1 cellular context compared by ENCODE assay signal in the genomic region with DNA sequence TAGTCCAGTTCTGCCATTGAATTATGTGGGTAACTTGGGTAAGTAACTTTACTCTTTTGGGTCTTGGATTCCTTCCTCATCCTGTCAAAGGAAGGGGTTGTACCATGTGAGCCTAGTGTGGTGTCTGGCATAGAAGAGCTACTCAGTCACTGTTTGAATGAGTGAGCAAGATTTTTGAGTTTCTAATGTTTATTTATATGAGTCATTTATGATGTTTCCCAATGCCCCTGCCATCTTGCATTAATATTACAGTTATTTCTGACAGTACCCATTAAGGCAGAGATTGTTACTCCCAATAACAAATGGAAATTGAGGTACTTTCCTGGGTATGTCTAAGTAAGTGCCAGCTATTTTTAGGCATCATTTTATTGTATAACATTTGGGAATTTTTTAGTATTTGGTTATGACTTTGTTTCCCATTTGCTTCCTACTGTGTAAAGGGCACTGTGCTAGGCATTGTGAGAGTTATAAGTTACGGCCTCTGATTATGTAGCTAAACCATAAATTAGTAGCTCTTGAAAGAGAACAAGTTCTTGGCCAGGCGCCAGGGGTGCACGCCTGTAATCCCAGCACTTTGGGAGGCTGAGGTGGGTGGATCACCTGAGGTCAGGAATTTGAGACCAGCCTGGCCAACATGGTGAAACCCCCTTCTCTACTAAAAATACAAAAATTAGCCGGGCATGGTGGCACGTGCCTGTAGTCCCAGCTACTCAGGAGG.
A peak's percentile ranks its signal among the peaks of the same experiment; 100 is the strongest.
TF ChIP-seq lines count a peak whose summit lies in the region.

No MANE protein-coding gene starts in this region.

TF ChIP-seq in K562, 482 proteins besides CTCF, POLR2A, EP300 and RAD21:
- TF ChIP-seq ZNF644 (tag; IDR thresholded peaks at IDR 0.05; ENCODE audit: low read depth), result no peak
- TF ChIP-seq, protein P1, sequence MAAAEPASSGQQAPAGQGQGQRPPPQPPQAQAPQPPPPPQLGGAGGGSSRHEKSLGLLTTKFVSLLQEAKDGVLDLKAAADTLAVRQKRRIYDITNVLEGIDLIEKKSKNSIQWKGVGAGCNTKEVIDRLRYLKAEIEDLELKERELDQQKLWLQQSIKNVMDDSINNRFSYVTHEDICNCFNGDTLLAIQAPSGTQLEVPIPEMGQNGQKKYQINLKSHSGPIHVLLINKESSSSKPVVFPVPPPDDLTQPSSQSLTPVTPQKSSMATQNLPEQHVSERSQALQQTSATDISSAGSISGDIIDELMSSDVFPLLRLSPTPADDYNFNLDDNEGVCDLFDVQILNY (CRISPR knock-in tag; IDR thresholded peaks at IDR 0.05), result no peak
- TF ChIP-seq, protein P2, sequence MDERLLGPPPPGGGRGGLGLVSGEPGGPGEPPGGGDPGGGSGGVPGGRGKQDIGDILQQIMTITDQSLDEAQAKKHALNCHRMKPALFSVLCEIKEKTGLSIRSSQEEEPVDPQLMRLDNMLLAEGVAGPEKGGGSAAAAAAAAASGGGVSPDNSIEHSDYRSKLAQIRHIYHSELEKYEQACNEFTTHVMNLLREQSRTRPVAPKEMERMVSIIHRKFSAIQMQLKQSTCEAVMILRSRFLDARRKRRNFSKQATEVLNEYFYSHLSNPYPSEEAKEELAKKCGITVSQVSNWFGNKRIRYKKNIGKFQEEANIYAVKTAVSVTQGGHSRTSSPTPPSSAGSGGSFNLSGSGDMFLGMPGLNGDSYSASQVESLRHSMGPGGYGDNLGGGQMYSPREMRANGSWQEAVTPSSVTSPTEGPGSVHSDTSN (CRISPR knock-in tag; IDR thresholded peaks at IDR 0.05; ENCODE audit: low read depth), result no peak
- TF ChIP-seq, protein P2 (tag; conservative IDR thresholded peaks at IDR 0.05; ENCODE audit: low read depth), result 0 out of 2 replicates have a peak, but pooled peaks have one; percentile 15
- peak; percentile 36; the same call in 1 of the 2 replicates for TF ChIP-seq NFIX (CRISPR knock-in tag; IDR thresholded peaks at IDR 0.05; ENCODE audit: low read depth)
- TF ChIP-seq, protein P3, sequence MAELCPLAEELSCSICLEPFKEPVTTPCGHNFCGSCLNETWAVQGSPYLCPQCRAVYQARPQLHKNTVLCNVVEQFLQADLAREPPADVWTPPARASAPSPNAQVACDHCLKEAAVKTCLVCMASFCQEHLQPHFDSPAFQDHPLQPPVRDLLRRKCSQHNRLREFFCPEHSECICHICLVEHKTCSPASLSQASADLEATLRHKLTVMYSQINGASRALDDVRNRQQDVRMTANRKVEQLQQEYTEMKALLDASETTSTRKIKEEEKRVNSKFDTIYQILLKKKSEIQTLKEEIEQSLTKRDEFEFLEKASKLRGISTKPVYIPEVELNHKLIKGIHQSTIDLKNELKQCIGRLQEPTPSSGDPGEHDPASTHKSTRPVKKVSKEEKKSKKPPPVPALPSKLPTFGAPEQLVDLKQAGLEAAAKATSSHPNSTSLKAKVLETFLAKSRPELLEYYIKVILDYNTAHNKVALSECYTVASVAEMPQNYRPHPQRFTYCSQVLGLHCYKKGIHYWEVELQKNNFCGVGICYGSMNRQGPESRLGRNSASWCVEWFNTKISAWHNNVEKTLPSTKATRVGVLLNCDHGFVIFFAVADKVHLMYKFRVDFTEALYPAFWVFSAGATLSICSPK (IDR thresholded peaks at IDR 0.05; ENCODE audit: borderline replicate concordance), result no peak
- no peak for TF ChIP-seq ZHX1 (conservative IDR thresholded peaks at IDR 0.05; ENCODE audit: low read length)
- TF ChIP-seq ELK3 (CRISPR knock-in tag; IDR thresholded peaks at IDR 0.05), result no peak
- TF ChIP-seq, protein P4, sequence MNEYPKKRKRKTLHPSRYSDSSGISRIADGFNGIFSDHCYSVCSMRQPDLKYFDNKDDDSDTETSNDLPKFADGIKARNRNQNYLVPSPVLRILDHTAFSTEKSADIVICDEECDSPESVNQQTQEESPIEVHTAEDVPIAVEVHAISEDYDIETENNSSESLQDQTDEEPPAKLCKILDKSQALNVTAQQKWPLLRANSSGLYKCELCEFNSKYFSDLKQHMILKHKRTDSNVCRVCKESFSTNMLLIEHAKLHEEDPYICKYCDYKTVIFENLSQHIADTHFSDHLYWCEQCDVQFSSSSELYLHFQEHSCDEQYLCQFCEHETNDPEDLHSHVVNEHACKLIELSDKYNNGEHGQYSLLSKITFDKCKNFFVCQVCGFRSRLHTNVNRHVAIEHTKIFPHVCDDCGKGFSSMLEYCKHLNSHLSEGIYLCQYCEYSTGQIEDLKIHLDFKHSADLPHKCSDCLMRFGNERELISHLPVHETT (CRISPR knock-in tag; conservative IDR thresholded peaks at IDR 0.05 in 1 of 2, IDR thresholded peaks at IDR 0.05 in 1 of 2), result no peak
- peak; percentile 93 for TF ChIP-seq NFIC (IDR thresholded peaks at IDR 0.05)
- no peak for TF ChIP-seq RFX7 (CRISPR knock-in tag; IDR thresholded peaks at IDR 0.05)
- no peak for TF ChIP-seq NFXL1 (CRISPR knock-in tag; IDR thresholded peaks at IDR 0.05)
TF ChIP-seq in K562: peak in this region for 3.
